21 cellular contexts compared by ENCODE assay signal in genomic region chr6:155544677-155545076, GRCh38.
"Had no signal": no experiment of that assay in that cellular context is flagged by ENCODE, and none has a peak within 500 bp of the region (broad histone marks: within the 10 kb centered on the region; RNA-seq: fewer than 3 reads in every experiment).

No MANE protein-coding gene starts in this region.

- DNase-seq: activated CD4-positive, alpha-beta T cell treated with anti-CD3 and anti-CD28 coated beads, Interleukin-2, amount 50 U/mL, for 48 hours; activated gamma-delta T cell; adrenal gland; cerebellar nuclear complex; cortex of kidney; effector CD4-positive, alpha-beta T cell; gastrocnemius medialis; head of caudate nucleus; kidney; left ventricle myocardium inferior; mammary epithelial cell; naive B cell; pancreas; sigmoid colon; stimulated activated CD4-positive, alpha-beta T cell treated with anti-CD3 and anti-CD28 coated beads, Interleukin-4, amount 100 ng/mL, for 24 hours; stimulated activated naive B cell treated with anti-CD40 and anti-IgM and Interleukin-4, amounts not matched to agents 10 μg/mL and 1 μg/mL and 100 μg/mL, for 72 hours had no signal

- H3K27me3 Mint-ChIP-seq: naive B cell; stimulated activated naive B cell treated with anti-CD40 and anti-IgM and Interleukin-4, amounts not matched to agents 10 μg/mL and 1 μg/mL and 100 μg/mL, for 72 hours had no signal

- H3K4me3 Mint-ChIP-seq: naive B cell; stimulated activated naive B cell treated with anti-CD40 and anti-IgM and Interleukin-4, amounts not matched to agents 10 μg/mL and 1 μg/mL and 100 μg/mL, for 72 hours had no signal

- ATAC-seq: activated naive CD4-positive, alpha-beta T cell treated with anti-CD3 and anti-CD28 coated beads, Interleukin-2, amount 50 U/mL, for 72 hours; esophagus mucosa; gastrocnemius medialis; pancreas had no signal

- H3K4me1 ChIP-seq: adrenal gland, breast epithelium, left ventricle myocardium inferior, pancreas, sigmoid colon had no signal

- H3K4me3 ChIP-seq: adrenal gland, breast epithelium, gastrocnemius medialis, left ventricle myocardium inferior, pancreas, sigmoid colon, thoracic aorta had no signal

- H3K4me1 Mint-ChIP-seq: naive B cell; stimulated activated naive B cell treated with anti-CD40 and anti-IgM and Interleukin-4, amounts not matched to agents 10 μg/mL and 1 μg/mL and 100 μg/mL, for 72 hours had no signal

- H3K9me3 Mint-ChIP-seq: naive B cell; stimulated activated naive B cell treated with anti-CD40 and anti-IgM and Interleukin-4, amounts not matched to agents 10 μg/mL and 1 μg/mL and 100 μg/mL, for 72 hours had no signal

- H3K36me3 ChIP-seq: adrenal gland, breast epithelium, gastrocnemius medialis, left ventricle myocardium inferior, pancreas, sigmoid colon, thoracic aorta had no signal

- H3K36me3 Mint-ChIP-seq: activated naive CD4-positive, alpha-beta T cell treated with anti-CD3 and anti-CD28 coated beads, Interleukin-2, amount 50 U/mL, for 72 hours; naive B cell; stimulated activated naive B cell treated with anti-CD40 and anti-IgM and Interleukin-4, amounts not matched to agents 10 μg/mL and 1 μg/mL and 100 μg/mL, for 72 hours had no signal

- H3K9me3 ChIP-seq: adrenal gland, breast epithelium, gastrocnemius medialis, left ventricle myocardium inferior, pancreas, sigmoid colon, thoracic aorta had no signal

- FAIRE-seq: astrocyte, kidney, pancreas had no signal

- H3K27ac ChIP-seq: adrenal gland, breast epithelium, gastrocnemius medialis, left ventricle myocardium inferior, pancreas, sigmoid colon, thoracic aorta had no signal

- H3K27ac Mint-ChIP-seq: activated naive CD4-positive, alpha-beta T cell treated with anti-CD3 and anti-CD28 coated beads, Interleukin-2, amount 50 U/mL, for 72 hours; naive B cell; stimulated activated naive B cell treated with anti-CD40 and anti-IgM and Interleukin-4, amounts not matched to agents 10 μg/mL and 1 μg/mL and 100 μg/mL, for 72 hours had no signal

- H3K27me3 ChIP-seq: adrenal gland, breast epithelium, gastrocnemius medialis, pancreas, sigmoid colon had no signal
